1 cellular context compared by ENCODE assay signal in genomic region chr19:38670921-38671398, GRCh38.
A peak's percentile ranks its signal among the peaks of the same experiment; 100 is the strongest.
TF ChIP-seq lines count a peak whose summit lies in the region.

No MANE protein-coding gene starts in this region.

TF ChIP-seq in HepG2, 621 proteins besides CTCF, POLR2A, EP300 and RAD21 (continued from another document and continues in another):
- TF ChIP-seq ZNF609 (CRISPR knock-in tag; IDR thresholded peaks at IDR 0.05; ENCODE audit: borderline replicate concordance) (0 out of 2 replicates have a peak, but pooled peaks have one; percentile 12), HNF4G (IDR thresholded peaks at IDR 0.05; ENCODE audit: borderline replicate concordance, low read depth, low read length) (peak; percentile 85), HNF4G (CRISPR knock-in tag; IDR thresholded peaks at IDR 0.05; ENCODE audit: borderline replicate concordance, low read depth) (no peak), HHEX (CRISPR knock-in tag; IDR thresholded peaks at IDR 0.05) (peak; percentile 48; the same call in 1 of the 2 replicates), TAF1 (CRISPR knock-in tag; IDR thresholded peaks at IDR 0.05) (no peak), CC2D1A (CRISPR knock-in tag; IDR thresholded peaks at IDR 0.05) (no peak), RXRA (CRISPR knock-in tag; IDR thresholded peaks at IDR 0.05) (no peak), SP5 (CRISPR knock-in tag; IDR thresholded peaks at IDR 0.05; ENCODE audit: borderline replicate concordance, low read depth) (peak; percentile 63; the same call in 1 of the 2 replicates), SRSF9 (IDR thresholded peaks at IDR 0.05; ENCODE audit: borderline replicate concordance, insufficient read depth, low read depth, low read length, poor library complexity, severe bottlenecking) (no peak), TAF15 (IDR thresholded peaks at IDR 0.05; ENCODE audit: low read depth, low read length, poor library complexity, severe bottlenecking) (no peak), ZFX (CRISPR knock-in tag; IDR thresholded peaks at IDR 0.05; ENCODE audit: low read depth) (no peak), HINFP (CRISPR knock-in tag; IDR thresholded peaks at IDR 0.05; ENCODE audit: low read depth) (no peak), PAXIP1 (CRISPR knock-in tag; conservative IDR thresholded peaks at IDR 0.05) (no peak; the same call in 1 of the 2 replicates), REST (IDR thresholded peaks at IDR 0.05; ENCODE audit: borderline replicate concordance in 1 of 2, low read depth in 1 of 2, low read length in 2 of 2) (no peak), FOXP1 (IDR thresholded peaks at IDR 0.05) (no peak), FOXP1 (CRISPR knock-in tag; IDR thresholded peaks at IDR 0.05) (no peak; the same call in 1 of the 2 replicates), CBX2 (IDR thresholded peaks at IDR 0.05; ENCODE audit: low read depth, low read length) (no peak), CBX2 (CRISPR knock-in tag; IDR thresholded peaks at IDR 0.05; ENCODE audit: low read depth) (no peak), SRF (IDR thresholded peaks at IDR 0.05; ENCODE audit: low read depth, low read length) (no peak), ZNF616 (CRISPR knock-in tag; IDR thresholded peaks at IDR 0.05; ENCODE audit: low read depth) (no peak), MIXL1 (CRISPR knock-in tag; IDR thresholded peaks at IDR 0.05) (no peak), FUBP1 (CRISPR knock-in tag; IDR thresholded peaks at IDR 0.05; ENCODE audit: borderline replicate concordance) (no peak), ZNF33B (CRISPR knock-in tag; IDR thresholded peaks at IDR 0.05) (no peak), NR2F2 (IDR thresholded peaks at IDR 0.05; ENCODE audit: borderline replicate concordance, low read depth) (peak; percentile 68; the same call in 1 of the 2 replicates), MXD4 (CRISPR knock-in tag; IDR thresholded peaks at IDR 0.05) (no peak), ZNF761 (CRISPR knock-in tag; conservative IDR thresholded peaks at IDR 0.05) (no peak), CSRNP2 (CRISPR knock-in tag; conservative IDR thresholded peaks at IDR 0.05; ENCODE audit: low read depth) (no peak), ATF5 (CRISPR knock-in tag; IDR thresholded peaks at IDR 0.05; ENCODE audit: low read depth) (no peak), REPIN1 (CRISPR knock-in tag; IDR thresholded peaks at IDR 0.05; ENCODE audit: borderline replicate concordance, low read depth) (no peak), ZUFSP (CRISPR knock-in tag; IDR thresholded peaks at IDR 0.05; ENCODE audit: borderline replicate concordance) (no peak), ZGPAT (CRISPR knock-in tag; IDR thresholded peaks at IDR 0.05) (peak; percentile 29; the same call in 1 of the 2 replicates), ISX (CRISPR knock-in tag; conservative IDR thresholded peaks at IDR 0.05) (no peak), NRL (CRISPR knock-in tag; IDR thresholded peaks at IDR 0.05; ENCODE audit: borderline replicate concordance) (no peak), SNAPC2 (CRISPR knock-in tag; IDR thresholded peaks at IDR 0.05) (no peak), NFIC (IDR thresholded peaks at IDR 0.05; ENCODE audit: low read length) (no peak), ZNF136 (CRISPR knock-in tag; IDR thresholded peaks at IDR 0.05; ENCODE audit: low read depth) (no peak), ZNF329 (CRISPR knock-in tag; IDR thresholded peaks at IDR 0.05; ENCODE audit: low read depth) (no peak), RELA (CRISPR knock-in tag; IDR thresholded peaks at IDR 0.05) (no peak), ESRRA (CRISPR knock-in tag; IDR thresholded peaks at IDR 0.05; ENCODE audit: low read depth) (no peak), ZNF383 (CRISPR knock-in tag; IDR thresholded peaks at IDR 0.05; ENCODE audit: borderline replicate concordance) (no peak), PHB2 (IDR thresholded peaks at IDR 0.05; ENCODE audit: partially characterized antibody) (no peak)
